14 cellular contexts compared by ENCODE assay signal in the genomic region with DNA sequence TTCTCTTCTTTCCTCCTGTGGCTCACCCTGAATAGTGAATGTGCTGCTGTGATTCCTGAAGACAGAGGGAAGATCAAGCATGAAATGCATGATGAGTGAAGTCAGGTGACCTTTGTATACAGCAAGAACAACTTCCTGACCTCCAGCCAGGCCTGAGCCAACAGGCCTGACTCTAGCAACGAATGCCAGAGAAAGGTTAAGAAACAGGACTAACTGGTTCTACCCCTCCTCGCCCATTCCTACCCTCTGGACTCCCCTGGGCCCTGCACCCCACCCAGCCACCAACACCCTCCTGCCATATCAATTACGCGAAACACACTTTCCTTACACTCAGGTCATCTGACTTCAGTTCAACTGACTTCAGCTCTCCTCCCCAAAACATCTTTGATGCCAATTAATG. TPM values are rescaled to one million over a fixed set of nuclear protein-coding genes. Genes with fewer than 3 reads are reported as not detected.
A peak's percentile ranks its signal among the peaks of the same experiment; 100 is the strongest.
DNase-seq lines count a peak whose midpoint lies in the region; ATAC-seq and TF ChIP-seq lines count a peak whose summit lies in the region.
"Had no signal": no experiment of that assay in that cellular context is flagged by ENCODE, and none has a peak within 500 bp of the region (broad histone marks: within the 10 kb centered on the region; RNA-seq: fewer than 3 reads in every experiment).

No MANE protein-coding gene starts in this region.

- peaks cover 13% of the 10 kb centered on the region for H3K27me3 Mint-ChIP-seq in GM23338 (ENCODE audit: insufficient read depth, low read depth, poor library complexity)
- no peaks in the 10 kb centered on the region for H3K27me3 Mint-ChIP-seq in progenitor cell of endocrine pancreas
- H3K27me3 Mint-ChIP-seq: CD4-positive, alpha-beta memory T cell had no signal

- H3K4me2 ChIP-seq in GM23338: 0 out of 2 replicates have a peak overlapping the region, but pooled peaks have one; percentile 31
- peak overlapping the region; percentile 62 for H3K4me2 ChIP-seq in PC-3 (ENCODE audit: low read length)

- peaks cover 9% of the 10 kb centered on the region for H3K4me1 ChIP-seq in GM23338 (ENCODE audit: insufficient read depth)
- H3K4me1 ChIP-seq in PC-3 (ENCODE audit: insufficient read depth, low read length): peaks cover 50% of the 10 kb centered on the region

- H4K20me1 ChIP-seq in GM23338 (replicated peaks; ENCODE audit: insufficient read depth) (no peaks in the 10 kb centered on the region), PC-3 (ENCODE audit: low read length) (no peaks in the 10 kb centered on the region)

- TF ChIP-seq CTCF in GM23338 (conservative IDR thresholded peaks at IDR 0.05; ENCODE audit: low read depth in 2 of 2): no peak
- TF ChIP-seq CTCF in PC-3 (conservative IDR thresholded peaks at IDR 0.05; ENCODE audit: low read depth, low read length): no peak
- no peak for TF ChIP-seq CTCF in progenitor cell of endocrine pancreas (IDR thresholded peaks at IDR 0.05; ENCODE audit: unreplicated experiment)
- no peak for TF ChIP-seq CTCF in GM13977 (IDR thresholded peaks at IDR 0.05; ENCODE audit: extremely low read depth, insufficient read depth, missing control alignments)

- H3K9ac ChIP-seq in PC-3 (ENCODE audit: low read length): peak overlapping the region; percentile 65

- POLR2A ChIA-PET in PC-3 (lab: Charles Lee; ENCODE audit: unreplicated experiment): interaction anchor here (0.7 kb wide), 1 partner anchor 60 kb away, joined by 3 read pairs; no protein-coding TSS in a partner anchor

- H3K4me3 ChIP-seq in GM23338: no peak overlapping the region
- H3K4me3 ChIP-seq in PC-3 (ENCODE audit: low read length): no peak overlapping the region
- H3K4me3 ChIP-seq: SK-N-MC had no signal

- H3K9me3 Mint-ChIP-seq in GM23338 (no peaks in the 10 kb centered on the region), progenitor cell of endocrine pancreas (ENCODE audit: low read depth) (no peaks in the 10 kb centered on the region)
- H3K9me3 Mint-ChIP-seq: CD4-positive, alpha-beta memory T cell; nephron progenitor cell; stimulated activated naive CD8-positive, alpha-beta T cell treated with anti-CD3 and anti-CD28 coated beads, Interleukin-15, amount 100 ng/mL, for 72 hours had no signal

- ATAC-seq in GM23338 (peak; percentile 13; the same call in 1 of the 3 replicates), PC-3 (peak; percentile 21; the same call in 1 of the 2 replicates), GM19452 (IDR thresholded peaks at IDR 0.05; ENCODE audit: unreplicated experiment) (no peak)
- ATAC-seq: sciatic nerve; stimulated activated naive CD8-positive, alpha-beta T cell treated with anti-CD3 and anti-CD28 coated beads, Interleukin-15, amount 100 ng/mL, for 72 hours had no signal

- intact Hi-C loops in PC-3 (cut with micrococcal nuclease): no loop called here

- no peaks in the 10 kb centered on the region for H3K9me3 ChIP-seq in PC-3 (ENCODE audit: low read length)

- H3K4me1 Mint-ChIP-seq in GM23338 (peaks cover 51% of the 10 kb centered on the region), progenitor cell of endocrine pancreas (ENCODE audit: low read depth) (peaks cover 36% of the 10 kb centered on the region)

- peaks cover 17% of the 10 kb centered on the region for H3K27me3 ChIP-seq in GM23338 (ENCODE audit: insufficient read depth)
- H3K27me3 ChIP-seq in PC-3 (ENCODE audit: low read length): no peaks in the 10 kb centered on the region

- no peaks in the 10 kb centered on the region for H3K79me2 ChIP-seq in GM23338 (replicated peaks; ENCODE audit: insufficient read depth)
- H3K79me2 ChIP-seq in PC-3 (ENCODE audit: low read length): peaks cover 7% of the 10 kb centered on the region; the same call in 1 of the 2 replicates

- H3F3A ChIP-seq in GM23338 (replicated peaks; ENCODE audit: low read depth) (0 out of 2 replicates have a peak, but pooled peaks cover 5% of the 10 kb centered on the region), PC-3 (ENCODE audit: low read length, unreplicated experiment) (no peaks in the 10 kb centered on the region)

- CTCF ChIA-PET in PC-3 (lab: Charles Lee): no interaction called here

- no peak overlapping the region for H3K4me3 Mint-ChIP-seq in GM23338
- H3K4me3 Mint-ChIP-seq in progenitor cell of endocrine pancreas (ENCODE audit: low read depth): peak overlapping the region; percentile 35
- H3K4me3 Mint-ChIP-seq: nephron progenitor cell; stimulated activated naive CD8-positive, alpha-beta T cell treated with anti-CD3 and anti-CD28 coated beads, Interleukin-15, amount 100 ng/mL, for 72 hours had no signal

- H3K27ac Mint-ChIP-seq in GM23338 (peak overlapping the region; percentile 24; the same call in 1 of the 2 replicates), progenitor cell of endocrine pancreas (peak overlapping the region; percentile 74)
- H3K27ac Mint-ChIP-seq: nephron progenitor cell; stimulated activated naive CD8-positive, alpha-beta T cell treated with anti-CD3 and anti-CD28 coated beads, Interleukin-15, amount 100 ng/mL, for 72 hours had no signal

- H3K27ac ChIP-seq in GM23338 (ENCODE audit: low read depth) (no peak overlapping the region), PC-3 (ENCODE audit: low read length) (peak overlapping the region; percentile 94)
- H3K27ac ChIP-seq: SK-N-MC had no signal

- DNase-seq in GM23338 (ENCODE audit: low spot score) (no peak), PC-3 (peak; percentile 77), foreskin melanocyte (peak; percentile 37), progenitor cell of endocrine pancreas (ENCODE audit: low spot score, unreplicated experiment) (no peak), GM13977 (ENCODE audit: low spot score) (no peak), NCI-H2107 treated with DMSO at 0.1 percent for 48 hours (lab: John Stamatoyannopoulos, UW; ENCODE audit: unreplicated experiment) (no peak)
- DNase-seq: CD4-positive, alpha-beta memory T cell; KBM-7; NCI-H1436; nephron progenitor cell; stimulated activated naive CD8-positive, alpha-beta T cell treated with anti-CD3 and anti-CD28 coated beads, Interleukin-15, amount 100 ng/mL, for 72 hours had no signal

- BruUV-seq in PC-3 (replicated peaks; lab: Mats Ljungman, UMichigan): no TSS peak

- H3K36me3 Mint-ChIP-seq in GM23338 (ENCODE audit: low read depth) (no peaks in the 10 kb centered on the region), progenitor cell of endocrine pancreas (ENCODE audit: insufficient read depth) (peaks cover 9% of the 10 kb centered on the region)

- H3K9me2 ChIP-seq in GM23338 (ENCODE audit: insufficient read depth) (0 out of 2 replicates have a peak, but pooled peaks cover 7% of the 10 kb centered on the region), PC-3 (replicated peaks; ENCODE audit: low read length) (no peaks in the 10 kb centered on the region)

- H3K36me3 ChIP-seq in GM23338 (ENCODE audit: insufficient read depth): no peaks in the 10 kb centered on the region
- H3K36me3 ChIP-seq in PC-3 (ENCODE audit: low read depth, low read length): no peaks in the 10 kb centered on the region

- in situ Hi-C loops in GM13977 (cut with MboI; ENCODE audit: low pct_unique_long_range_greater_than_20kb, low sequenced_read_pairs, unreplicated experiment): no loop called here

- H2AFZ ChIP-seq in GM23338 (no peak overlapping the region), PC-3 (ENCODE audit: low read length) (no peak overlapping the region)

TF ChIP-seq in GM23338, 12 proteins besides CTCF, POLR2A, EP300 and RAD21 (continues in another document):
- TF ChIP-seq ZNF331 (CRISPR knock-in tag; IDR thresholded peaks at IDR 0.05; ENCODE audit: low read depth) (no peak), ZNF114 (CRISPR knock-in tag; IDR thresholded peaks at IDR 0.05) (no peak), NANOG (IDR thresholded peaks at IDR 0.05; ENCODE audit: borderline replicate concordance) (no peak), JUNB (IDR thresholded peaks at IDR 0.05; ENCODE audit: unreplicated experiment) (no peak), STAT1 (IDR thresholded peaks at IDR 0.05; ENCODE audit: unreplicated experiment) (no peak), POLR2AphosphoS5 (IDR thresholded peaks at IDR 0.05; ENCODE audit: low read depth) (no peak)

RNA-seq across cellular contexts. Expression of a gene that starts 4.9 kb away (rescaled TPM):
- 5.1 and 6.4 TPM in 2 replicates for total RNA-seq in GM23338 (2014; rRNA removed; shearing (Covaris generic))
- polyA plus RNA-seq in GM23338 (2016; fragmentation: Nextera tagmentation; extraction: Ambion mirVana): 1.2 and 1.4 TPM in 2 replicates
- total RNA-seq in PC-3 (2014; rRNA removed) (7.4 and 9.3 TPM in 2 replicates), progenitor cell of endocrine pancreas (40.2 and 41.1 TPM in 2 replicates)

Comparison
In these comparisons a context has a peak if more than half of its experiments do, and no peak if none do; other contexts are left out.
1. DNase-seq: peak in PC-3 (single experiment) and foreskin melanocyte (single experiment); none in GM23338 (single experiment), progenitor cell of endocrine pancreas (single experiment), GM13977 (single experiment) and NCI-H2107 treated with DMSO at 0.1 percent for 48 hours (single experiment).